In the genomic region with DNA sequence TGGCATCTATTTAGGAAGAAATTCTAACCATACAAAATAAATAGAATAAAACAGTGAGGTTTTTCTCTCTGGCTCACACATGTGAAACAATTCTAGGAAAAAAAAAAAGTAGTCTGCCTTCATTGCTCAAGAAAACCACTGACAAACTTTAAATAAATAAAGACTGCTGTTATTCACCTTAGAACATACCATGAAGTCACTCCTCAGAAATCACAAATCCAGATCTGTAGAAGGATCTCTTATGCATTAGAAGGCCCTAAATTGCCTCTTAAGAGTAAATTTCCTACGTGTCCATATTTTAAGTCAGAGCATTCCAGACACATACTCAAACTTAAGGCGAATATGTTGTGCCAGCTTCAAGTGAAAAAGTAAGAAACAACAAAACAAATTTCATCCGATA, we compare ENCODE assay signal across 16 cellular contexts.
DNase-seq lines count a peak whose midpoint lies in the region; FAIRE-seq and TF ChIP-seq lines count a peak whose summit lies in the region.
"Had no signal": no experiment of that assay in that cellular context is flagged by ENCODE, and none has a peak within 500 bp of the region (broad histone marks: within the 10 kb centered on the region; RNA-seq: fewer than 3 reads in every experiment).

No MANE protein-coding gene starts in this region.

- no peak overlapping the region for H3K27ac ChIP-seq in GM23248

- no peak overlapping the region for H3K4me3 ChIP-seq in GM23248
- H3K4me3 ChIP-seq in adipocyte (ENCODE audit: low read length): no peak overlapping the region
- H3K4me3 ChIP-seq: GM23338, K562 had no signal

- in situ Hi-C loops in GM23248 (cut with MboI): loop anchor here (10.0 kb wide), 1 partner anchor 534 kb away; no protein-coding TSS in a partner anchor

- peaks cover 8% of the 10 kb centered on the region; the same call in 1 of the 2 replicates for H3F3A ChIP-seq in GM23248 (ENCODE audit: insufficient read depth)

- no peaks in the 10 kb centered on the region for H3K9me3 ChIP-seq in GM23248 (ENCODE audit: low read depth)
- no peaks in the 10 kb centered on the region for H3K9me3 ChIP-seq in adipocyte (ENCODE audit: control insufficient read depth, low read length)
- H3K9me3 ChIP-seq: Caco-2 had no signal

- H3K36me3 ChIP-seq in GM23248 (ENCODE audit: low read depth): no peaks in the 10 kb centered on the region
- H3K36me3 ChIP-seq in adipocyte (ENCODE audit: control insufficient read depth, insufficient read depth, low read length, severe bottlenecking): no peaks in the 10 kb centered on the region

- no peak overlapping the region for H3K4me2 ChIP-seq in GM23248 (ENCODE audit: unreplicated experiment)
- H3K4me2 ChIP-seq: GM23338 had no signal

- no peaks in the 10 kb centered on the region for H3K9me2 ChIP-seq in GM23248 (ENCODE audit: insufficient read depth)

- no peaks in the 10 kb centered on the region for H4K20me1 ChIP-seq in GM23248 (ENCODE audit: insufficient read depth)

- H3K27me3 ChIP-seq in GM23248 (replicated peaks; ENCODE audit: insufficient read depth) (no peaks in the 10 kb centered on the region), adipocyte (replicated peaks; ENCODE audit: control insufficient read depth, insufficient read depth, low read length) (no peaks in the 10 kb centered on the region)

- FAIRE-seq in GM12892 (lab: Jason Lieb, UNC): no peak
- FAIRE-seq: HepG2, HTR-8/SVneo, K562 had no signal

- H3K79me2 ChIP-seq in GM23248 (ENCODE audit: insufficient read depth): no peaks in the 10 kb centered on the region

- WGBS in GM23248 (ENCODE audit: low coverage in 1 of 2, low lambda C conversion rate in 2 of 2, missing lambda C conversion rate in 2 of 2), 2 experiments: 35 to 44% methylated on average over 3 of the region's 3 CpGs

- H3K9ac ChIP-seq in GM23248 (no peak overlapping the region), adipocyte (ENCODE audit: low read length) (no peak overlapping the region)

- H3K4me1 ChIP-seq in GM23248 (ENCODE audit: insufficient read depth): peaks cover 7% of the 10 kb centered on the region; the same call in 1 of the 2 replicates
- no peaks in the 10 kb centered on the region for H3K4me1 ChIP-seq in adipocyte (ENCODE audit: control insufficient read depth, insufficient read depth, low read length)
- H3K4me1 ChIP-seq: Caco-2 had no signal

- intact Hi-C loops in posterior cingulate gyrus (cut with DNase I): no loop called here

- H2AFZ ChIP-seq in GM23248: peak overlapping the region; percentile 54
- H2AFZ ChIP-seq: GM23338 had no signal

- TF ChIP-seq POLR2A in GM12892 (IDR thresholded peaks at IDR 0.05; ENCODE audit: low read depth, low read length): no peak

- DNase-seq in GM23248 (peak; percentile 19), adipocyte (ENCODE audit: low read depth) (peak; percentile 57), fibroblast of peridontal ligament (ENCODE audit: extremely low read depth) (peak; percentile 48), smooth muscle cell of the brain vasculature (ENCODE audit: low read depth, low spot score) (peak; percentile 10), Ammon's horn (ENCODE audit: low spot score) (no peak), GM12892 (ENCODE audit: insufficient read length) (no peak), posterior cingulate gyrus (no peak)
- DNase-seq: Caco-2; CD8-positive, alpha-beta T cell; DND-41; GF-D8; H9 had no signal

Comparison
In these comparisons a context has a peak if more than half of its experiments do, and no peak if none do; other contexts are left out.
1. DNase-seq: peak in GM23248 (single experiment), adipocyte (single experiment), fibroblast of peridontal ligament (single experiment) and smooth muscle cell of the brain vasculature (single experiment); none in Ammon's horn (single experiment), GM12892 (single experiment) and posterior cingulate gyrus (0 of 10).